Comparison of ENCODE assay signal across 19 cellular contexts in the genomic region with DNA sequence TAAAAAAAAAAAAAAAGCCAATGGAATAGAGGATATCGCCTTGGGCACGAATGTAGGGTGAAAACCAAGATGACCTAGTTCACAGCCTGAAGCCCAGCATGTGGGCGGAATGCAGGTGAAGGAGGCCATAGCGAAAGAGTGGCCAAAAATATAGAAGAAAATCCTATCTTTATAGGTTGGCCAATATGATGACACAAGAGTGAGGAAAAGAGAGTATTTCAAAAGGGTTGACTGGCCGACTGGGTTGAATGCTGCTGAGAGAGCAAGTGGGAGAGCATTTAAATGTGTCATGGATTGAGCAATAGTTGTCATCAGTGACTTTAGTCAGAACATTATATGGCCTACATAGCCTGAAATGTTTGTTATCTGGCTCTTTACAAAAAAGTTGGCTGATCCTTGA. TPM values are rescaled to one million over a fixed set of nuclear protein-coding genes. Genes with fewer than 3 reads are reported as not detected.
DNase-seq lines count a peak whose midpoint lies in the region; ATAC-seq, FAIRE-seq and TF ChIP-seq lines count a peak whose summit lies in the region.
"Had no signal": no experiment of that assay in that cellular context is flagged by ENCODE, and none has a peak within 500 bp of the region (broad histone marks: within the 10 kb centered on the region; RNA-seq: fewer than 3 reads in every experiment).

No MANE protein-coding gene starts in this region.

- DNase-seq in H54 (ENCODE audit: insufficient read length, low spot score) (no peak), NOMO-1 treated with dmso at 0.1 percent for 144 hours (lab: John Stamatoyannopoulos, UW; ENCODE audit: unreplicated experiment) (peak; percentile 33), epithelial cell of esophagus (ENCODE audit: low read depth) (peak; percentile 92), psoas muscle (no peak), GM13977 (ENCODE audit: low spot score) (no peak), testis (no peak), NCI-H526 treated with DMSO at 0.1 percent for 48 hours (lab: John Stamatoyannopoulos, UW) (no peak)
- DNase-seq: activated CD8-positive, alpha-beta T cell treated with anti-CD3 and anti-CD28 coated beads for 36 hours; adrenal gland; Caco-2; effector memory CD8-positive, alpha-beta T cell; naive thymus-derived CD4-positive, alpha-beta T cell; NCI-H1105; NCI-H774; posterior cingulate gyrus had no signal

- ATAC-seq in psoas muscle (peak in 3 of 4 donors; percentile 62 to 70 (median 66)), GM19324 (IDR thresholded peaks at IDR 0.05; ENCODE audit: low FRiP score, unreplicated experiment) (no peak)
- ATAC-seq: activated CD8-positive, alpha-beta T cell treated with anti-CD3 and anti-CD28 coated beads for 36 hours; effector memory CD8-positive, alpha-beta T cell; naive thymus-derived CD4-positive, alpha-beta T cell; WTC11 had no signal

- TF ChIP-seq POLR2A in H54 (IDR thresholded peaks at IDR 0.05; ENCODE audit: low read depth, low read length) = no peak
- no peak for TF ChIP-seq POLR2A in testis (IDR thresholded peaks at IDR 0.05)

- no peaks in the 10 kb centered on the region for H3K9me3 ChIP-seq in psoas muscle
- no peaks in the 10 kb centered on the region for H3K9me3 ChIP-seq in testis
- H3K9me3 ChIP-seq: adrenal gland, Caco-2, thoracic aorta had no signal

- WGBS in psoas muscle, 3 donors = 85 to 92% (median 92%) methylated on average over 5 of the region's 5 CpGs
- WGBS in testis, 2 donors = 90 to 93% methylated on average over 5 of the region's 5 CpGs

- no peaks in the 10 kb centered on the region for H3K36me3 ChIP-seq in psoas muscle (ENCODE audit: insufficient read depth in 1 of 2, low read depth in 1 of 2)
- no peaks in the 10 kb centered on the region for H3K36me3 ChIP-seq in testis (ENCODE audit: low read depth, missing control alignments)
- H3K36me3 ChIP-seq: adrenal gland, thoracic aorta had no signal

- TF ChIP-seq CTCF in epithelial cell of esophagus (IDR thresholded peaks at IDR 0.05; ENCODE audit: insufficient read depth, low read depth, low read length, missing control alignments) = no peak
- TF ChIP-seq CTCF in psoas muscle (IDR thresholded peaks at IDR 0.05) = no peak
- TF ChIP-seq CTCF in GM13977 (IDR thresholded peaks at IDR 0.05; ENCODE audit: extremely low read depth, insufficient read depth, missing control alignments) = no peak
- no peak for TF ChIP-seq CTCF in testis (IDR thresholded peaks at IDR 0.05)

- FAIRE-seq in H54 (lab: Jason Lieb, UNC) = peak; percentile 71

- in situ Hi-C loops in GM13977 (cut with MboI; ENCODE audit: low pct_unique_long_range_greater_than_20kb, low sequenced_read_pairs, unreplicated experiment) = no loop called here

- no peaks in the 10 kb centered on the region for H3K27me3 ChIP-seq in psoas muscle (ENCODE audit: insufficient read depth in 3 of 3, low read length in 2 of 3)
- H3K27me3 ChIP-seq in testis = no peaks in the 10 kb centered on the region
- H3K27me3 ChIP-seq: adrenal gland had no signal

- H3K4me1 ChIP-seq in psoas muscle (no peaks in the 10 kb centered on the region), testis (no peaks in the 10 kb centered on the region)
- H3K4me1 ChIP-seq: adrenal gland, Caco-2 had no signal

- H3K4me3 ChIP-seq in epithelial cell of esophagus (ENCODE audit: low read length) = no peak overlapping the region
- H3K4me3 ChIP-seq in psoas muscle = no peak overlapping the region
- no peak overlapping the region for H3K4me3 ChIP-seq in testis
- H3K4me3 ChIP-seq: adrenal gland, thoracic aorta had no signal

- no peak overlapping the region for H3K27ac ChIP-seq in psoas muscle
- no peak overlapping the region for H3K27ac ChIP-seq in testis
- H3K27ac ChIP-seq: adrenal gland, thoracic aorta had no signal

- intact Hi-C loops in psoas muscle (cut with DNase I) (loop anchor here in 1 of 2 donors (5.0 kb wide), 1 partner anchor 323 kb away; no protein-coding TSS in a partner anchor), testis (cut with DNase I; ENCODE audit: low total_unique reads) (no loop called here)

RNA-seq across cellular contexts. Expression of gene GLI3, which starts 17.2 kb away (rescaled TPM):
- total RNA-seq in psoas muscle (1 to 10 TPM; 3.2 to 4.9 (median 4.1) TPM), testis (1 to 10 TPM; 3.8 to 5.0 TPM)
- polyA plus RNA-seq in psoas muscle (1 to 10 TPM in 1 of 3 donors, under 1 TPM in 2; 0.24 to 1.2 (median 0.26) TPM), testis (ENCODE audit: insufficient read depth, low read depth, low replicate concordance) (7.3 TPM)
- total RNA-seq: activated CD8-positive, alpha-beta T cell treated with anti-CD3 and anti-CD28 coated beads for 36 hours; G401 had no signal

Comparison
In these comparisons a context has a peak if more than half of its experiments do, and no peak if none do; other contexts are left out.
1. DNase-seq: peak in NOMO-1 treated with dmso at 0.1 percent for 144 hours (single experiment) and epithelial cell of esophagus (single experiment); none in H54 (single experiment), psoas muscle (0 of 2), GM13977 (single experiment), testis (single experiment) and NCI-H526 treated with DMSO at 0.1 percent for 48 hours (single experiment).